In genomic region chr1:14217384-14217783, GRCh38 we compare ENCODE assay signal across 23 cellular contexts.
"Had no signal": no experiment of that assay in that cellular context is flagged by ENCODE, and none has a peak within 500 bp of the region (broad histone marks: within the 10 kb centered on the region; RNA-seq: fewer than 3 reads in every experiment).

No MANE protein-coding gene starts in this region.

- ATAC-seq: effector memory CD8-positive, alpha-beta T cell; gastroesophageal sphincter; left lung; pancreas; right cardiac atrium had no signal

- H3K36me3 Mint-ChIP-seq: naive B cell had no signal

- H3K4me1 Mint-ChIP-seq: immature natural killer cell, naive B cell, nephron had no signal

- DNase-seq: effector memory CD8-positive, alpha-beta T cell; esophagus squamous epithelium; glutamatergic neuron; immature natural killer cell; left lung; mesenchymal stem cell; midbrain; naive B cell; occipital lobe; pancreas; right cardiac atrium; small intestine; stimulated activated CD4-positive, alpha-beta T cell treated with anti-CD3 and anti-CD28 coated beads, Interleukin-12 subunit alpha, Interleukin-12 subunit beta, amount 100 ng/mL, for 4 hours; stimulated activated naive CD4-positive, alpha-beta T cell; stomach; substantia nigra; trophoblast cell had no signal

- H3K27me3 ChIP-seq: esophagus squamous epithelium, gastroesophageal sphincter, left lung, pancreas, stomach had no signal

- H3K36me3 ChIP-seq: esophagus squamous epithelium, gastroesophageal sphincter, left lung, pancreas, stomach, thoracic aorta had no signal

- H3K4me3 Mint-ChIP-seq: effector memory CD8-positive, alpha-beta T cell; immature natural killer cell; nephron had no signal

- H3K4me3 ChIP-seq: esophagus squamous epithelium, gastroesophageal sphincter, left lung, lung, pancreas, stomach, thoracic aorta had no signal

- H3K4me1 ChIP-seq: esophagus squamous epithelium, gastroesophageal sphincter, left lung, pancreas, stomach had no signal

- H3K27ac Mint-ChIP-seq: effector memory CD8-positive, alpha-beta T cell; immature natural killer cell; naive B cell; nephron; progenitor cell of endocrine pancreas had no signal

- H3K27ac ChIP-seq: epithelial cell of prostate, esophagus squamous epithelium, gastroesophageal sphincter, left lung, pancreas, stomach, thoracic aorta had no signal

- H3K9me3 ChIP-seq: pancreas had no signal
